Comparison of ENCODE assay signal across 9 cellular contexts in genomic region chr14:65720171-65720570, GRCh38.
"Had no signal": no experiment of that assay in that cellular context is flagged by ENCODE, and none has a peak within 500 bp of the region (broad histone marks: within the 10 kb centered on the region; RNA-seq: fewer than 3 reads in every experiment).

No MANE protein-coding gene starts in this region.

- H3K36me3 ChIP-seq: HAP-1 had no signal

- H3K27ac ChIP-seq: GM23248, HL-60 had no signal

- H3K4me3 ChIP-seq: GM23248, HAP-1 had no signal

- H3K27ac Mint-ChIP-seq: HFFc6 had no signal

- H3K27me3 Mint-ChIP-seq: IgD-negative memory B cell had no signal

- H3K9me3 ChIP-seq: HAP-1 had no signal

- H3K4me1 ChIP-seq: HAP-1 had no signal

- ATAC-seq: HCT116, HepG2 had no signal

- H3K9ac ChIP-seq: GM23248 had no signal

- H2AFZ ChIP-seq: GM23248 had no signal

- DNase-seq: GM23248, GOT3, H7, HFFc6 had no signal

- H3K4me3 Mint-ChIP-seq: HFFc6 had no signal
